Comparison of ENCODE assay signal across 22 cellular contexts in genomic region chr20:13739726-13740649, GRCh38. TPM values are rescaled to one million over a fixed set of nuclear protein-coding genes. Genes with fewer than 3 reads are reported as not detected.
DNase-seq lines count a peak whose midpoint lies in the region; ATAC-seq, FAIRE-seq and TF ChIP-seq lines count a peak whose summit lies in the region.
"Had no signal": no experiment of that assay in that cellular context is flagged by ENCODE, and none has a peak within 500 bp of the region (broad histone marks: within the 10 kb centered on the region; RNA-seq: fewer than 3 reads in every experiment).

No MANE protein-coding gene starts in this region.

- H3K4me3 ChIP-seq in aorta (ENCODE audit: low read length in 2 of 2) = no peak overlapping the region
- no peak overlapping the region for H3K4me3 ChIP-seq in CD4-positive, alpha-beta memory T cell (ENCODE audit: low read length in 2 of 2)
- H3K4me3 ChIP-seq in transverse colon = no peak overlapping the region
- H3K4me3 ChIP-seq: breast epithelium, left lung had no signal

- in situ Hi-C loops in transverse colon (cut with MboI; ENCODE audit: low pct_ligation_motif_present in 1 of 4, low pct_unique_long_range_greater_than_20kb in 1 of 4, low sequenced_read_pairs in 3 of 4) = no loop called here

- TF ChIP-seq CTCF in WTC11 (IDR thresholded peaks at IDR 0.05) (no peak), transverse colon (IDR thresholded peaks at IDR 0.05) (no peak)

- DNase-seq in left ventricle myocardium superior = no peak
- no peak for DNase-seq in Right ventricle myocardium superior
- DNase-seq in WTC11 (ENCODE audit: low spot score) = no peak
- no peak for DNase-seq in frontal cortex (ENCODE audit: low spot score in 2 of 2)
- no peak for DNase-seq in aorta
- DNase-seq in SW 1271 (lab: John Stamatoyannopoulos, UW) = no peak
- DNase-seq in CD4-positive, alpha-beta memory T cell = no peak
- no peak for DNase-seq in transverse colon
- DNase-seq: activated CD4-positive, alpha-beta T cell treated with anti-CD3 and anti-CD28 coated beads for 36 hours; activated naive CD8-positive, alpha-beta T cell treated with anti-CD3 and anti-CD28 coated beads, Interleukin-2, amount 50 U/mL, for 24 hours; CD4-positive, CD25-positive, alpha-beta regulatory T cell; dermis blood vessel endothelial cell; GOT3; left lung; NCI-H1436 treated with DMSO at 0.1 percent for 48 hours; NCI-H524; nucleus accumbens had no signal

- peak overlapping the region; percentile 80 to 98 for H3K27ac ChIP-seq in aorta (ENCODE audit: low read depth in 1 of 2, low read length in 2 of 2)
- no peak overlapping the region for H3K27ac ChIP-seq in CD4-positive, alpha-beta memory T cell (ENCODE audit: low read depth, low read length)
- H3K27ac ChIP-seq in transverse colon = peak overlapping the region in 1 of 4 donors; percentile 7
- H3K27ac ChIP-seq: epithelial cell of prostate, left lung had no signal

- H3K9me3 Mint-ChIP-seq in WTC11 = peaks cover 22% of the 10 kb centered on the region
- peaks cover 0 to 11% (median 8%) of the 10 kb centered on the region in 8 donors for H3K9me3 Mint-ChIP-seq in CD4-positive, alpha-beta memory T cell

- H3K36me3 ChIP-seq in aorta (ENCODE audit: control insufficient read depth in 1 of 2, insufficient read depth in 2 of 2, low read length in 1 of 2) = peaks cover 0 to 2% of the 10 kb centered on the region in 2 donors
- H3K36me3 ChIP-seq in CD4-positive, alpha-beta memory T cell (ENCODE audit: insufficient read depth, low read length) = no peaks in the 10 kb centered on the region
- peaks cover 0 to 10% (median 2%) of the 10 kb centered on the region in 4 donors for H3K36me3 ChIP-seq in transverse colon
- H3K36me3 ChIP-seq: breast epithelium had no signal

- H3K4me1 Mint-ChIP-seq in WTC11 = no peaks in the 10 kb centered on the region
- peaks cover 0 to 8% (median 3%) of the 10 kb centered on the region in 4 donors for H3K4me1 Mint-ChIP-seq in CD4-positive, alpha-beta memory T cell

- POLR2A ChIA-PET in WTC11 (lab: Charles Lee) = no interaction called here
- POLR2A ChIA-PET in CD4-positive, alpha-beta memory T cell (lab: Charles Lee; ENCODE audit: partially characterized antibody) = no interaction called here

- H3K27ac Mint-ChIP-seq in WTC11 = no peak overlapping the region
- H3K27ac Mint-ChIP-seq in CD4-positive, alpha-beta memory T cell = peak overlapping the region in 1 of 7 donors; percentile 16
- H3K27ac Mint-ChIP-seq: activated CD4-positive, alpha-beta T cell treated with anti-CD3 and anti-CD28 coated beads for 36 hours; activated naive CD8-positive, alpha-beta T cell treated with anti-CD3 and anti-CD28 coated beads, Interleukin-2, amount 50 U/mL, for 24 hours had no signal

- FAIRE-seq in frontal cortex (lab: Jason Lieb, UNC) = peak; percentile 49
- FAIRE-seq: GM12892, HepG2, RCC 7860 had no signal

- no peaks in the 10 kb centered on the region for H3K9me3 ChIP-seq in aorta (ENCODE audit: control insufficient read depth, low read length)
- no peaks in the 10 kb centered on the region for H3K9me3 ChIP-seq in CD4-positive, alpha-beta memory T cell (ENCODE audit: control insufficient read depth in 1 of 2, low read length in 2 of 2)
- no peaks in the 10 kb centered on the region for H3K9me3 ChIP-seq in transverse colon

- 39 to 42% methylated on average over 3 of the region's 3 CpGs for WGBS in aorta, 2 donors
- WGBS in transverse colon (ENCODE audit: low coverage in 1 of 2), 2 donors = 85 to 88% methylated on average over 3 of the region's 3 CpGs

- TF ChIP-seq POLR2A in transverse colon (IDR thresholded peaks at IDR 0.05) = no peak

- no peaks in the 10 kb centered on the region for H3K27me3 Mint-ChIP-seq in WTC11 (ENCODE audit: low read depth)
- H3K27me3 Mint-ChIP-seq in CD4-positive, alpha-beta memory T cell = no peaks in the 10 kb centered on the region
- H3K27me3 Mint-ChIP-seq: activated CD4-positive, alpha-beta T cell treated with anti-CD3 and anti-CD28 coated beads for 36 hours; activated naive CD8-positive, alpha-beta T cell treated with anti-CD3 and anti-CD28 coated beads, Interleukin-2, amount 50 U/mL, for 24 hours; CD4-positive, CD25-positive, alpha-beta regulatory T cell had no signal

- H3K4me1 ChIP-seq in aorta (ENCODE audit: control insufficient read depth in 1 of 2, insufficient read depth in 2 of 2, low read length in 2 of 2) (peaks cover 0 to 2% of the 10 kb centered on the region in 2 donors), transverse colon (peaks cover 0 to 20% (median 6%) of the 10 kb centered on the region in 4 donors)
- H3K4me1 ChIP-seq in CD4-positive, alpha-beta memory T cell (ENCODE audit: insufficient read depth, low read length) = no peaks in the 10 kb centered on the region
- H3K4me1 ChIP-seq: breast epithelium, left lung had no signal

- CTCF ChIA-PET in WTC11 (lab: Charles Lee) = interaction anchor here (1.4 kb wide), 1 partner anchor 194 kb away, joined by 5 read pairs; no protein-coding TSS in a partner anchor
- CTCF ChIA-PET in CD4-positive, alpha-beta memory T cell (lab: Charles Lee; ENCODE audit: partially characterized antibody) = no interaction called here

- H3K36me3 Mint-ChIP-seq in WTC11 = peaks cover 58% of the 10 kb centered on the region
- peaks cover 44 to 68% of the 10 kb centered on the region in 2 donors for H3K36me3 Mint-ChIP-seq in CD4-positive, alpha-beta memory T cell

- peak; percentile 26 for ATAC-seq in left ventricle myocardium superior
- ATAC-seq in Right ventricle myocardium superior (ENCODE audit: poor library complexity) = no peak
- ATAC-seq in WTC11 = no peak
- ATAC-seq in aorta (ENCODE audit: low FRiP score) = peak; percentile 63
- ATAC-seq: activated CD4-positive, alpha-beta T cell treated with anti-CD3 and anti-CD28 coated beads for 36 hours; activated naive CD8-positive, alpha-beta T cell treated with anti-CD3 and anti-CD28 coated beads, Interleukin-2, amount 50 U/mL, for 24 hours; HepG2; left lung had no signal

- intact Hi-C loops in left ventricle myocardium superior (cut with micrococcal nuclease) (no loop called here), Right ventricle myocardium superior (cut with DNase I) (no loop called here), aorta (cut with DNase I) (loop anchor here (5.0 kb wide), 3 partner anchors 38 to 68 kb away; no protein-coding TSS in a partner anchor), transverse colon (cut with DNase I; ENCODE audit: low total_unique reads) (no loop called here)
- intact Hi-C loops in CD4-positive, alpha-beta memory T cell (cut with micrococcal nuclease) = no loop called here

- TF ChIP-seq EP300 in transverse colon (IDR thresholded peaks at IDR 0.05; ENCODE audit: low read depth) = no peak

- no peak overlapping the region for H3K4me3 Mint-ChIP-seq in WTC11
- no peak overlapping the region for H3K4me3 Mint-ChIP-seq in CD4-positive, alpha-beta memory T cell
- H3K4me3 Mint-ChIP-seq: activated CD4-positive, alpha-beta T cell treated with anti-CD3 and anti-CD28 coated beads for 36 hours; activated naive CD8-positive, alpha-beta T cell treated with anti-CD3 and anti-CD28 coated beads, Interleukin-2, amount 50 U/mL, for 24 hours; CD4-positive, CD25-positive, alpha-beta regulatory T cell had no signal

- H3K27me3 ChIP-seq in aorta (ENCODE audit: control insufficient read depth in 1 of 2, insufficient read depth in 2 of 2, low read length in 1 of 2) = no peaks in the 10 kb centered on the region
- H3K27me3 ChIP-seq in CD4-positive, alpha-beta memory T cell (ENCODE audit: insufficient read depth, low read length) = no peaks in the 10 kb centered on the region
- H3K27me3 ChIP-seq in transverse colon = no peaks in the 10 kb centered on the region
- H3K27me3 ChIP-seq: breast epithelium, left lung had no signal

TF ChIP-seq in WTC11, 78 proteins besides CTCF, POLR2A, EP300 and RAD21:
- peak; percentile 63; the same call in 1 of the 2 replicates for TF ChIP-seq GTF2I (CRISPR knock-in tag; conservative IDR thresholded peaks at IDR 0.05)
- TF ChIP-seq NR3C1 (CRISPR knock-in tag; conservative IDR thresholded peaks at IDR 0.05; ENCODE audit: low read depth) = no peak
- no peak for TF ChIP-seq ZBTB43 (CRISPR knock-in tag; IDR thresholded peaks at IDR 0.05)

RNA-seq across cellular contexts. Expression of gene ESF1, which starts 44.7 kb away (rescaled TPM):
- 13.7 TPM for total RNA-seq in left ventricle myocardium superior
- 13.3 TPM for total RNA-seq in Right ventricle myocardium superior
- 25.3 to 28.7 TPM (median 26.2 TPM) in 3 replicates for total RNA-seq in WTC11 (2021)
- 17.1 TPM for total RNA-seq in frontal cortex
- total RNA-seq in aorta = 10 to 100 TPM; 14.3 to 18.2 TPM
- 10 to 100 TPM in 1 of 2 donors, 1 to 10 TPM in 1; 6.8 to 14.4 TPM for polyA plus RNA-seq in aorta
- 10 to 100 TPM; 13.5 to 13.8 TPM for total RNA-seq in CD4-positive, alpha-beta memory T cell
- 1 to 10 TPM; 8.9 to 9.4 TPM for polyA plus RNA-seq in CD4-positive, alpha-beta memory T cell
- total RNA-seq in transverse colon = 10 to 100 TPM in 2 of 4 donors, 1 to 10 TPM in 2; 3.0 to 51.9 (median 12.3) TPM

RNA-seq across cellular contexts. Expression of gene NDUFAF5, which starts 44.8 kb away (rescaled TPM):
- total RNA-seq in left ventricle myocardium superior (67.4 TPM), Right ventricle myocardium superior (76.0 TPM), WTC11 (2021) (22.4 to 31.8 TPM (median 29.1 TPM) in 3 replicates), frontal cortex (33.4 TPM), aorta (10 to 100 TPM; 24.3 to 27.0 TPM), transverse colon (10 to 100 TPM in 3 of 4 donors, 1 to 10 TPM in 1; 4.0 to 18.4 (median 14.8) TPM)
- 10 to 100 TPM; 23.5 to 25.7 TPM for polyA plus RNA-seq in aorta
- total RNA-seq in CD4-positive, alpha-beta memory T cell = 10 to 100 TPM; 23.6 to 26.8 TPM
- polyA plus RNA-seq in CD4-positive, alpha-beta memory T cell = 1 to 10 TPM; 4.0 to 9.5 TPM

Comparison
In these comparisons a context has a peak if more than half of its experiments do, and no peak if none do; other contexts are left out.
1. ATAC-seq: peak in left ventricle myocardium superior (single experiment) and aorta (single experiment); none in Right ventricle myocardium superior (single experiment) and WTC11 (single experiment).
2. intact Hi-C loops: an anchor here in aorta (5.0 kb wide); none called in left ventricle myocardium superior, Right ventricle myocardium superior, CD4-positive, alpha-beta memory T cell and transverse colon.